1 cellular context compared by ENCODE assay signal in genomic region chr6:12878741-12879140, GRCh38.
TF ChIP-seq lines count a peak whose summit lies in the region.

No MANE protein-coding gene starts in this region.

TF ChIP-seq in HEK293, 187 proteins besides CTCF, POLR2A, EP300 and RAD21 (continued from another document):
- peak; percentile 67; the same call in 1 of the 2 replicates for TF ChIP-seq SCRT1 (tag by site-specific recombination; IDR thresholded peaks at IDR 0.05; ENCODE audit: borderline replicate concordance)
- no peak for TF ChIP-seq ZBTB44 (tag by site-specific recombination; IDR thresholded peaks at IDR 0.05)
- peak; percentile 81 for TF ChIP-seq SCRT2 (tag by site-specific recombination; IDR thresholded peaks at IDR 0.05)
- no peak for TF ChIP-seq ZNF654 (tag by site-specific recombination; IDR thresholded peaks at IDR 0.05; ENCODE audit: low read depth)
- no peak for TF ChIP-seq ZBTB1 (tag by site-specific recombination; IDR thresholded peaks at IDR 0.05)
- TF ChIP-seq ZNF626 (tag by site-specific recombination; IDR thresholded peaks at IDR 0.05) = no peak
- TF ChIP-seq ZIC2 (tag by site-specific recombination; IDR thresholded peaks at IDR 0.05) = 0 out of 2 replicates have a peak, but pooled peaks have one; percentile 41
- 0 out of 2 replicates have a peak, but pooled peaks have one; percentile 36 for TF ChIP-seq ZNF18 (tag by site-specific recombination; IDR thresholded peaks at IDR 0.05)
- no peak for TF ChIP-seq ELK4 (IDR thresholded peaks at IDR 0.05; ENCODE audit: borderline replicate concordance, low read depth, low read length)
- TF ChIP-seq ZBTB48 (tag by site-specific recombination; IDR thresholded peaks at IDR 0.05) = no peak
- TF ChIP-seq ZXDB (tag by site-specific recombination; IDR thresholded peaks at IDR 0.05) = 0 out of 2 replicates have a peak, but pooled peaks have one; percentile 23
- TF ChIP-seq ZNF549 (tag by site-specific recombination; IDR thresholded peaks at IDR 0.05) = no peak
- 0 out of 2 replicates have a peak, but pooled peaks have one; percentile 55 for TF ChIP-seq ZNF692 (tag by site-specific recombination; IDR thresholded peaks at IDR 0.05)
- TF ChIP-seq PATZ1 (tag by site-specific recombination; IDR thresholded peaks at IDR 0.05) = no peak
